In the genomic region with DNA sequence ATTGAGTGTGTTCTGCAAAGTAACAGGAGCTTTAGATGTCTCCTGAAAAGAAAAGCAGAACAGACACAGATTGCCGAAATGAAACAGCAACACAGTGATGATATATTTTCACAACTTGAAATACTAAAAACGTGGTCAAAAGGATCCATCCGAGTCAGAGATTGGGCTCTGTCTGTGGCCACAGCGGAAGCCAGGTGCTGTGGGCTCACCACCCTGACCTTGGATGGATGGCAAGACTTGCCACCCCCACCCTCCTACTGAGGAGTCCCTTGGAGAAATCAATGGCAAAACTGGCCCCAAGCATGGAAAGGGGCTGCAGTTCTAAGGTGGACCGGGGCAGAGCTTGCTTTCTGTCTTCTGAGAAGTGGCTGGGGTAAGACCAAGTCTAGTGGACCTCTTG, we compare ENCODE assay signal across 12 cellular contexts. TPM values are rescaled to one million over a fixed set of nuclear protein-coding genes. Genes with fewer than 3 reads are reported as not detected.
DNase-seq lines count a peak whose midpoint lies in the region; ATAC-seq, FAIRE-seq and TF ChIP-seq lines count a peak whose summit lies in the region.
"Had no signal": no experiment of that assay in that cellular context is flagged by ENCODE, and none has a peak within 500 bp of the region (broad histone marks: within the 10 kb centered on the region; RNA-seq: fewer than 3 reads in every experiment).

No MANE protein-coding gene starts in this region.

- H3K27ac Mint-ChIP-seq in CD14-positive monocyte (peak overlapping the region; percentile 72 to 92 (median 86)), IgD-negative memory B cell (peak overlapping the region in 1 of 3 donors; percentile 21)

- H3K4me1 Mint-ChIP-seq in CD14-positive monocyte (peaks cover 41% of the 10 kb centered on the region), IgD-negative memory B cell (peaks cover 30 to 37% (median 31%) of the 10 kb centered on the region in 3 donors)

- peak overlapping the region; percentile 65 for H3K4me3 ChIP-seq in effector memory CD4-positive, alpha-beta T cell (ENCODE audit: insufficient read depth, low read depth, low read length, poor library complexity, severe bottlenecking)
- H3K4me3 ChIP-seq in kidney (ENCODE audit: low read length in 2 of 2) (no peak overlapping the region), colonic mucosa (no peak overlapping the region)

- peaks cover 0 to 2% of the 10 kb centered on the region in 2 donors for H3K36me3 Mint-ChIP-seq in CD14-positive monocyte
- no peaks in the 10 kb centered on the region for H3K36me3 Mint-ChIP-seq in IgD-negative memory B cell

- peaks cover 0 to 2% (median 0%) of the 10 kb centered on the region in 7 donors for H3K9me3 Mint-ChIP-seq in CD14-positive monocyte
- H3K9me3 Mint-ChIP-seq in IgD-negative memory B cell = peaks cover 2 to 5% (median 5%) of the 10 kb centered on the region in 3 donors

- peaks cover 22% of the 10 kb centered on the region for H3K4me1 ChIP-seq in effector memory CD4-positive, alpha-beta T cell (ENCODE audit: control insufficient read depth, insufficient read depth, low read length, poor library complexity, severe bottlenecking)
- H3K4me1 ChIP-seq in kidney (ENCODE audit: control insufficient read depth in 1 of 2, insufficient read depth in 1 of 2, low read depth in 1 of 2, low read length in 2 of 2) = no peaks in the 10 kb centered on the region
- no peaks in the 10 kb centered on the region for H3K4me1 ChIP-seq in colonic mucosa

- H3K27me3 Mint-ChIP-seq in CD14-positive monocyte (ENCODE audit: low read depth in 3 of 3) (peaks cover 0 to 4% (median 1%) of the 10 kb centered on the region in 3 donors), IgD-negative memory B cell (no peaks in the 10 kb centered on the region)

- H3K4me3 Mint-ChIP-seq in CD14-positive monocyte (peak overlapping the region; percentile 80 to 92), IgD-negative memory B cell (peak overlapping the region; percentile 69 to 85 (median 76))

- H3K9ac ChIP-seq in kidney (ENCODE audit: low read length in 2 of 2) (no peak overlapping the region), colonic mucosa (ENCODE audit: low read depth in 2 of 2, low read length in 2 of 2) (no peak overlapping the region)

- H3K27me3 ChIP-seq in effector memory CD4-positive, alpha-beta T cell (replicated peaks; ENCODE audit: control insufficient read depth, insufficient read depth, low read length, poor library complexity, severe bottlenecking) = no peaks in the 10 kb centered on the region
- H3K27me3 ChIP-seq in colonic mucosa = no peaks in the 10 kb centered on the region
- H3K27me3 ChIP-seq: brain microvascular endothelial cell had no signal

- no peak for FAIRE-seq in kidney (lab: Jason Lieb, UNC)

- peak overlapping the region; percentile 72 for H3K27ac ChIP-seq in effector memory CD4-positive, alpha-beta T cell (ENCODE audit: insufficient read depth, low read length, poor library complexity, severe bottlenecking)
- H3K27ac ChIP-seq in kidney (ENCODE audit: low read depth in 2 of 2, low read length in 2 of 2) = no peak overlapping the region
- H3K27ac ChIP-seq in colonic mucosa = no peak overlapping the region
- H3K27ac ChIP-seq: brain microvascular endothelial cell had no signal

- H3K36me3 ChIP-seq in effector memory CD4-positive, alpha-beta T cell (ENCODE audit: control insufficient read depth, insufficient read depth, low read length) = peaks cover 6% of the 10 kb centered on the region
- H3K36me3 ChIP-seq in kidney (ENCODE audit: control insufficient read depth in 1 of 2, insufficient read depth in 2 of 2, low read length in 2 of 2) = no peaks in the 10 kb centered on the region
- no peaks in the 10 kb centered on the region for H3K36me3 ChIP-seq in colonic mucosa
- H3K36me3 ChIP-seq: brain microvascular endothelial cell had no signal

- DNase-seq in CD14-positive monocyte (ENCODE audit: low spot score) (no peak), kidney (no peak), activated gamma-delta T cell (lab: John Stamatoyannopoulos, UW) (no peak), kidney glomerular epithelial cell (lab: John Stamatoyannopoulos, UW) (no peak), colonic mucosa (no peak)
- no peak for DNase-seq in effector memory CD4-positive, alpha-beta T cell
- DNase-seq: AML-193, brain microvascular endothelial cell, erythroblast, Right ventricle myocardium superior had no signal

- ATAC-seq in GM18868 (IDR thresholded peaks at IDR 0.05; ENCODE audit: unreplicated experiment) = peak; percentile 40

- TF ChIP-seq CTCF in CD14-positive monocyte (IDR thresholded peaks at IDR 0.05) (no peak), kidney (IDR thresholded peaks at IDR 0.05; ENCODE audit: borderline replicate concordance, extremely low read depth, insufficient read depth) (no peak), colonic mucosa (IDR thresholded peaks at IDR 0.05) (no peak)

- intact Hi-C loops in CD14-positive monocyte (cut with micrococcal nuclease) = no loop called here
- intact Hi-C loops in kidney (cut with DNase I) = no loop called here
- intact Hi-C loops in colonic mucosa (cut with DNase I) = no loop called here

- H3K9me3 ChIP-seq in effector memory CD4-positive, alpha-beta T cell (ENCODE audit: control insufficient read depth, low read length) = no peaks in the 10 kb centered on the region
- no peaks in the 10 kb centered on the region for H3K9me3 ChIP-seq in kidney (ENCODE audit: control insufficient read depth in 1 of 2, low read length in 2 of 2)
- H3K9me3 ChIP-seq in colonic mucosa = no peaks in the 10 kb centered on the region

RNA-seq across cellular contexts. Expression of a gene that starts 31.4 kb away (rescaled TPM):
- polyA plus RNA-seq in CD14-positive monocyte (under 1 TPM; 0.41 to 0.79 TPM), IgD-negative memory B cell (1.4 TPM), kidney (ENCODE audit: insufficient read depth, low read depth, low replicate concordance) (6.9 TPM)
- total RNA-seq in kidney (8.7 TPM), colonic mucosa (10 to 100 TPM in 1 of 2 donors, 1 to 10 TPM in 1; 3.5 to 10.1 TPM)
